Comparison of ENCODE assay signal across 9 cellular contexts in genomic region chr1:223364685-223365382, GRCh38. TPM values are rescaled to one million over a fixed set of nuclear protein-coding genes. Genes with fewer than 3 reads are reported as not detected.
DNase-seq lines count a peak whose midpoint lies in the region; ATAC-seq and TF ChIP-seq lines count a peak whose summit lies in the region.
"Had no signal": no experiment of that assay in that cellular context is flagged by ENCODE, and none has a peak within 500 bp of the region (broad histone marks: within the 10 kb centered on the region; RNA-seq: fewer than 3 reads in every experiment).

No MANE protein-coding gene starts in this region.

- DNase-seq in GM06990 (ENCODE audit: extremely low read depth, insufficient read length) (peak; percentile 5), NB4 (ENCODE audit: low read depth) (peak; percentile 12), spleen (no peak), sciatic nerve (ENCODE audit: low spot score) (no peak), midbrain (lab: John Stamatoyannopoulos, UW) (no peak)

- intact Hi-C loops in spleen (cut with DNase I; ENCODE audit: low total_unique reads), result no loop called here
- intact Hi-C loops in sciatic nerve (cut with DNase I), result loop anchor here (1.0 kb wide), 1 partner anchor 13 kb away; no protein-coding TSS in a partner anchor

- no peaks in the 10 kb centered on the region for H3K9me3 Mint-ChIP-seq in activated naive CD4-positive, alpha-beta T cell treated with anti-CD3 and anti-CD28 coated beads, Interleukin-2, amount 50 U/mL, for 24 hours

- TF ChIP-seq CTCF in GM06990 (IDR thresholded peaks at IDR 0.05; ENCODE audit: insufficient read depth, low read length, poor library complexity, severe bottlenecking) (no peak), NB4 (IDR thresholded peaks at IDR 0.05; ENCODE audit: low read depth, low read length) (no peak), spleen (IDR thresholded peaks at IDR 0.05 in 8 of 11, conservative IDR thresholded peaks at IDR 0.05 in 3 of 11) (no peak)

- H3K36me3 Mint-ChIP-seq in activated naive CD4-positive, alpha-beta T cell treated with anti-CD3 and anti-CD28 coated beads, Interleukin-2, amount 50 U/mL, for 24 hours, result no peaks in the 10 kb centered on the region

- peaks cover 19% of the 10 kb centered on the region for H3K4me1 Mint-ChIP-seq in activated naive CD4-positive, alpha-beta T cell treated with anti-CD3 and anti-CD28 coated beads, Interleukin-2, amount 50 U/mL, for 24 hours

- no peak for ATAC-seq in GM18517 (IDR thresholded peaks at IDR 0.05; ENCODE audit: unreplicated experiment)
- ATAC-seq in sciatic nerve, result no peak

- no peaks in the 10 kb centered on the region for H3K27me3 Mint-ChIP-seq in activated naive CD4-positive, alpha-beta T cell treated with anti-CD3 and anti-CD28 coated beads, Interleukin-2, amount 50 U/mL, for 24 hours

- peak overlapping the region; percentile 79 for H3K4me3 Mint-ChIP-seq in activated naive CD4-positive, alpha-beta T cell treated with anti-CD3 and anti-CD28 coated beads, Interleukin-2, amount 50 U/mL, for 24 hours

- H3K9me3 ChIP-seq in iPS-18a (ENCODE audit: control insufficient read depth, low read depth, low read length), result no peaks in the 10 kb centered on the region
- no peaks in the 10 kb centered on the region for H3K9me3 ChIP-seq in spleen

- WGBS in spleen, 5 donors, result 1 to 4% (median 2%) methylated on average over 49 to 55 of the region's 55 CpGs

- H3K27me3 ChIP-seq in GM06990 (replicated peaks; ENCODE audit: control insufficient read depth, insufficient read depth, low read length), result peaks cover 1% of the 10 kb centered on the region; the same call in 1 of the 2 replicates
- H3K27me3 ChIP-seq in iPS-18a (ENCODE audit: control insufficient read depth, insufficient read depth, low read length), result peaks cover 48% of the 10 kb centered on the region
- peaks cover 0 to 65% (median 24%) of the 10 kb centered on the region in 7 donors for H3K27me3 ChIP-seq in spleen (replicated peaks in 1 of 7)

- H3K9ac ChIP-seq in iPS-18a (ENCODE audit: low read length), result no peak overlapping the region

- H3K36me3 ChIP-seq in GM06990 (ENCODE audit: control insufficient read depth, insufficient read depth, low read length) (no peaks in the 10 kb centered on the region), iPS-18a (ENCODE audit: control insufficient read depth, low read depth, low read length) (no peaks in the 10 kb centered on the region), spleen (no peaks in the 10 kb centered on the region)

- H3K27ac Mint-ChIP-seq in activated naive CD4-positive, alpha-beta T cell treated with anti-CD3 and anti-CD28 coated beads, Interleukin-2, amount 50 U/mL, for 24 hours, result no peak overlapping the region

- no peaks in the 10 kb centered on the region for H3K4me1 ChIP-seq in iPS-18a (ENCODE audit: control insufficient read depth, low read depth, low read length)
- peaks cover 6 to 28% (median 22%) of the 10 kb centered on the region in 6 donors for H3K4me1 ChIP-seq in spleen

- TF ChIP-seq POLR2A in NB4 (IDR thresholded peaks at IDR 0.05; ENCODE audit: extremely low read depth, insufficient read length) (no peak), spleen (IDR thresholded peaks at IDR 0.05) (no peak)

- H3K27ac ChIP-seq in iPS-18a (ENCODE audit: low read length) (no peak overlapping the region), spleen (no peak overlapping the region)

- H3K4me3 ChIP-seq in GM06990 (replicated peaks; ENCODE audit: low read depth, low read length) (no peak overlapping the region), NB4 (ENCODE audit: low read depth, low read length) (no peak overlapping the region), iPS-18a (ENCODE audit: low read length) (peak overlapping the region; percentile 62), spleen (peak overlapping the region; percentile 6 to 76 (median 43))

RNA-seq across cellular contexts. Expression of gene SUSD4, which starts 0.9 kb away (rescaled TPM):
- total RNA-seq in spleen (1 to 10 TPM in 3 of 7 donors, under 1 TPM in 4; 0.43 to 2.1 (median 0.69) TPM), sciatic nerve (not detected)
- under 1 TPM; 0.35 to 0.79 (median 0.54) TPM for polyA plus RNA-seq in spleen

RNA-seq across cellular contexts. Expression of gene CCDC185, which starts 28.4 kb away (rescaled TPM):
- not detected for total RNA-seq in spleen
- not detected for polyA plus RNA-seq in spleen
- not detected for total RNA-seq in sciatic nerve
- polyA plus RNA-seq: adipose tissue had no signal

Comparison
In these comparisons a context has a peak if more than half of its experiments do, and no peak if none do; other contexts are left out.
1. DNase-seq: peak in GM06990 (single experiment) and NB4 (single experiment); none in spleen (single experiment), sciatic nerve (single experiment) and midbrain (single experiment).
2. H3K4me3 ChIP-seq: peak in iPS-18a (single experiment) and spleen (8 of 8); none in GM06990 (single experiment) and NB4 (single experiment).